Comparison of ENCODE assay signal across 20 cellular contexts in the genomic region with DNA sequence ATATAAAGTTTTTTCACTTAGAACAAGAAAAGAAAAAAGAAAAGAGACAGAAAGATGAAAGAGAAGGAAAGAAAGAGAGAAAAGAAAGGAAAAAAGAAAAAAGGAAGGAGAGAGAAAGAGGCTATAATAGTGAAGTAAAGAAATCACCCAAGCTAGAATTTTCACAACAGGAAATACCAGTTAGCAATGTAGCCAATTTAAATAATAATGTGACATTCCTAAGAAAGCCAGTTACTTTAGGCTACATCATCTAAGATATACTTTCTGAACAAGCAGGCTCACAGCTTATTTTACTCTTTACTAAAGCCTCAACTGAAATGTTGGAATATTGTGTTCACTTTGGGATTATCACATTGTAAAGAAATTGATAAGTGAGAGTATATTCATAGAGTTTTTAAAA. TPM values are rescaled to one million over a fixed set of nuclear protein-coding genes. Genes with fewer than 3 reads are reported as not detected.
"Had no signal": no experiment of that assay in that cellular context is flagged by ENCODE, and none has a peak within 500 bp of the region (broad histone marks: within the 10 kb centered on the region; RNA-seq: fewer than 3 reads in every experiment).

No MANE protein-coding gene starts in this region.

- H3K27me3 ChIP-seq: adrenal gland, neural progenitor cell, suprapubic skin, transverse colon, vagina had no signal

- H3K36me3 ChIP-seq: adrenal gland, neural progenitor cell, suprapubic skin, transverse colon, vagina had no signal

- H3K4me3 ChIP-seq: adrenal gland, neural progenitor cell, psoas muscle, suprapubic skin, transverse colon, vagina had no signal

- H3K9me3 ChIP-seq: adrenal gland, psoas muscle, suprapubic skin, vagina had no signal

- H3K27ac ChIP-seq: adrenal gland, epithelial cell of prostate, neural progenitor cell, psoas muscle, suprapubic skin, transverse colon, vagina had no signal

- ATAC-seq: naive thymus-derived CD4-positive, alpha-beta T cell; psoas muscle; right cardiac atrium; stimulated activated naive CD8-positive, alpha-beta T cell treated with anti-CD3 and anti-CD28 coated beads, Interleukin-15, amount 100 ng/mL, for 72 hours had no signal

- DNase-seq: activated CD4-positive, alpha-beta T cell treated with anti-CD3 and anti-CD28 coated beads, Interleukin-2, amount 50 U/mL, for 1 hour; activated CD4-positive, CD25-positive, alpha-beta regulatory T cell treated with anti-CD3 and anti-CD28 coated beads, Interleukin-2, amount 50 U/mL, for 72 hours; activated CD8-positive, alpha-beta memory T cell treated with anti-CD3 and anti-CD28 coated beads, Interleukin-2, amount 50 U/mL, for 48 hours; activated effector memory CD4-positive, alpha-beta T cell treated with Interleukin-2 at 50 U/mL for 16 hours; activated T-cell treated with anti-CD3 and anti-CD28 coated beads, Interleukin-2, amount 50 U/mL, for 48 hours; adrenal gland; dermis blood vessel endothelial cell; effector memory CD4-positive, alpha-beta T cell; foreskin melanocyte; naive thymus-derived CD4-positive, alpha-beta T cell; psoas muscle; right cardiac atrium; small intestine; stimulated activated CD4-positive, alpha-beta T cell treated with anti-CD3 and anti-CD28 coated beads, Interleukin-4, amount 100 ng/mL, for 1 hour; stimulated activated naive CD8-positive, alpha-beta T cell treated with anti-CD3 and anti-CD28 coated beads, Interleukin-15, amount 100 ng/mL, for 72 hours; transverse colon had no signal

- H3K4me2 ChIP-seq: neural progenitor cell had no signal

- H3K9ac ChIP-seq: neural progenitor cell had no signal

- FAIRE-seq: small intestine had no signal

- H3K4me1 ChIP-seq: adrenal gland, neural progenitor cell, psoas muscle, suprapubic skin, transverse colon, vagina had no signal

- H2AFZ ChIP-seq: neural progenitor cell had no signal

RNA-seq across cellular contexts. Expression of a gene that starts 53.6 kb away (rescaled TPM):
- total RNA-seq: naive thymus-derived CD4-positive, alpha-beta T cell had no signal
- polyA plus RNA-seq: naive thymus-derived CD4-positive, alpha-beta T cell had no signal
